Comparison of ENCODE assay signal across 12 cellular contexts in the genomic region with DNA sequence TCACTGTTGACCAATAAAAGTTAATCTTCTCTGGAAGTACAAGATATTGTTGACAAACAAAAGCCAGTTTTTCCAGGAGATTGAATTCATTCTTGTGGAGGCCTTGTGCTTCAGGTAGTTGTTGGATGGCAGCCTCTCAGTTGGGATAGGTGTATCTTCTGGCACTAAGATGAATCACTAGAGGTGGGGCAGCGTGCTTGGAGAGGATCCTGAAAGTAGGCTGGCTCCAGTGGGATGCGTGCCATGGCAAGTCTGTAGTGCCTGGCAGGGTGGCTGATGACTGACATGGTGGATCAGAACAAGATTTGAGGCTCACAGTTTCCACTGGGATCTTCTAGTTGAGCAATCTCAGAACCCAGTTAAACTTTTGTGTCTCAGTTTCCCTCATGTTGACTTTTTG. TPM values are rescaled to one million over a fixed set of nuclear protein-coding genes. Genes with fewer than 3 reads are reported as not detected.
DNase-seq lines count a peak whose midpoint lies in the region; ATAC-seq and TF ChIP-seq lines count a peak whose summit lies in the region.
"Had no signal": no experiment of that assay in that cellular context is flagged by ENCODE, and none has a peak within 500 bp of the region (broad histone marks: within the 10 kb centered on the region; RNA-seq: fewer than 3 reads in every experiment).

No MANE protein-coding gene starts in this region.

- H3K4me3 ChIP-seq in Karpas-422 (ENCODE audit: low read length) (no peak overlapping the region), colonic mucosa (no peak overlapping the region), gastrocnemius medialis (no peak overlapping the region), upper lobe of right lung (no peak overlapping the region)

- peaks cover 13% of the 10 kb centered on the region for H3K4me1 ChIP-seq in Karpas-422 (ENCODE audit: low read length)
- peaks cover 4% of the 10 kb centered on the region for H3K4me1 ChIP-seq in colonic mucosa
- H3K4me1 ChIP-seq in gastrocnemius medialis: peaks cover 25 to 28% of the 10 kb centered on the region in 2 donors
- peaks cover 25% of the 10 kb centered on the region for H3K4me1 ChIP-seq in upper lobe of right lung

- peaks cover 5% of the 10 kb centered on the region; the same call in 1 of the 2 replicates for H4K20me1 ChIP-seq in Karpas-422 (ENCODE audit: insufficient read depth, low read depth, low read length)

- H3K27me3 ChIP-seq in Karpas-422 (ENCODE audit: low read length) (no peaks in the 10 kb centered on the region), colonic mucosa (no peaks in the 10 kb centered on the region), gastrocnemius medialis (no peaks in the 10 kb centered on the region), upper lobe of right lung (no peaks in the 10 kb centered on the region)

- ATAC-seq in gastrocnemius medialis: peak; percentile 31 to 54
- ATAC-seq in upper lobe of right lung: no peak

- TF ChIP-seq POLR2A in gastrocnemius medialis (IDR thresholded peaks at IDR 0.05): no peak

- peak overlapping the region; percentile 80 for H3K4me2 ChIP-seq in Karpas-422 (ENCODE audit: low read depth, low read length, poor library complexity, severe bottlenecking)

- H3K27me3 Mint-ChIP-seq in activated T-cell treated with anti-CD3 and anti-CD28 coated beads, Interleukin-2, amount 50 U/mL, for 24 hours: no peaks in the 10 kb centered on the region

- H3K36me3 ChIP-seq in Karpas-422 (ENCODE audit: insufficient read depth, low read length): no peaks in the 10 kb centered on the region
- no peaks in the 10 kb centered on the region for H3K36me3 ChIP-seq in colonic mucosa
- H3K36me3 ChIP-seq in gastrocnemius medialis: peaks cover 0 to 19% of the 10 kb centered on the region in 2 donors
- H3K36me3 ChIP-seq in upper lobe of right lung: peaks cover 23% of the 10 kb centered on the region

- peaks cover 33% of the 10 kb centered on the region for H3K79me2 ChIP-seq in Karpas-422 (ENCODE audit: low read length)

- H3K27ac ChIP-seq in Karpas-422 (ENCODE audit: low read length): no peak overlapping the region
- no peak overlapping the region for H3K27ac ChIP-seq in colonic mucosa
- H3K27ac ChIP-seq in gastrocnemius medialis: peak overlapping the region; percentile 97 to 99 (median 98)
- no peak overlapping the region for H3K27ac ChIP-seq in upper lobe of right lung

- TF ChIP-seq CTCF in colonic mucosa (IDR thresholded peaks at IDR 0.05): no peak
- TF ChIP-seq CTCF in gastrocnemius medialis (IDR thresholded peaks at IDR 0.05 in 4 of 5, conservative IDR thresholded peaks at IDR 0.05 in 1 of 5): no peak
- no peak for TF ChIP-seq CTCF in upper lobe of right lung (IDR thresholded peaks at IDR 0.05)

- H3K4me3 Mint-ChIP-seq in activated T-cell treated with anti-CD3 and anti-CD28 coated beads, Interleukin-2, amount 50 U/mL, for 24 hours: peak overlapping the region; percentile 45

- in situ Hi-C loops in gastrocnemius medialis (cut with MboI; ENCODE audit: low sequenced_read_pairs in 4 of 4): no loop called here

- H3K9me3 Mint-ChIP-seq in activated T-cell treated with anti-CD3 and anti-CD28 coated beads, Interleukin-2, amount 50 U/mL, for 24 hours: no peaks in the 10 kb centered on the region

- H3K9me3 ChIP-seq in Karpas-422 (ENCODE audit: low read length) (no peaks in the 10 kb centered on the region), colonic mucosa (no peaks in the 10 kb centered on the region), gastrocnemius medialis (no peaks in the 10 kb centered on the region), upper lobe of right lung (no peaks in the 10 kb centered on the region)

- no peak overlapping the region for H2AFZ ChIP-seq in Karpas-422 (ENCODE audit: low read length)

- H3K9ac ChIP-seq in Karpas-422 (ENCODE audit: low read length): 0 out of 2 replicates have a peak overlapping the region, but pooled peaks have one; percentile 21
- no peak overlapping the region for H3K9ac ChIP-seq in colonic mucosa (ENCODE audit: low read depth in 2 of 2, low read length in 2 of 2)

- H3K9me2 ChIP-seq in Karpas-422 (replicated peaks; ENCODE audit: insufficient read depth, low read length): no peaks in the 10 kb centered on the region

- peaks cover 35% of the 10 kb centered on the region for H3K36me3 Mint-ChIP-seq in activated T-cell treated with anti-CD3 and anti-CD28 coated beads, Interleukin-2, amount 50 U/mL, for 24 hours (ENCODE audit: low read depth)

- intact Hi-C loops in colonic mucosa (cut with DNase I): no loop called here
- intact Hi-C loops in gastrocnemius medialis (cut with DNase I; ENCODE audit: low total_unique reads): loop anchor here (5.0 kb wide), 2 partner anchors 385 to 435 kb away; partner anchors contain the start of gene DHRS3
- intact Hi-C loops in upper lobe of right lung (cut with DNase I): no loop called here
- intact Hi-C loops in posterior vena cava (cut with DNase I): no loop called here

- peaks cover 41% of the 10 kb centered on the region for H3K4me1 Mint-ChIP-seq in activated T-cell treated with anti-CD3 and anti-CD28 coated beads, Interleukin-2, amount 50 U/mL, for 24 hours (ENCODE audit: low read depth)

- peak overlapping the region; percentile 53 for H3K27ac Mint-ChIP-seq in activated T-cell treated with anti-CD3 and anti-CD28 coated beads, Interleukin-2, amount 50 U/mL, for 24 hours

- no peak for DNase-seq in activated T-cell treated with anti-CD3 and anti-CD28 coated beads, Interleukin-2, amount 50 U/mL, for 24 hours
- DNase-seq in activated T-cell treated with anti-CD3 and anti-CD28 coated beads for 4 hours (no peak), Karpas-422 (no peak), colonic mucosa (peak; percentile 33), gastrocnemius medialis (peak; percentile 58 to 84), SHP77 treated with DMSO at 0.1 percent for 48 hours (lab: John Stamatoyannopoulos, UW) (no peak), upper lobe of right lung (no peak), posterior vena cava (ENCODE audit: low spot score) (no peak)
- DNase-seq: AML-193, NCI-H1436, NCI-H69, SIG-M5 had no signal

RNA-seq across cellular contexts. Expression of gene VPS13D, which starts 2.4 kb away (rescaled TPM):
- 30.9 and 36.2 TPM in 2 replicates for total RNA-seq in Karpas-422 (2014; rRNA removed; shearing (Covaris generic); ENCODE audit: low replicate concordance)
- total RNA-seq in colonic mucosa: 10 to 100 TPM; 54.3 to 56.0 TPM
- 10 to 100 TPM; 60.9 to 91.6 (median 71.6) TPM for total RNA-seq in gastrocnemius medialis
- total RNA-seq in upper lobe of right lung: 74.7 TPM
- total RNA-seq in posterior vena cava: 10 to 100 TPM; 74.9 to 96.7 TPM

Comparison
In these comparisons a context has a peak if more than half of its experiments do, and no peak if none do; other contexts are left out.
1. DNase-seq: peak in colonic mucosa (single experiment) and gastrocnemius medialis (2 of 2); none in activated T-cell treated with anti-CD3 and anti-CD28 coated beads, Interleukin-2, amount 50 U/mL, for 24 hours (single experiment), activated T-cell treated with anti-CD3 and anti-CD28 coated beads for 4 hours (single experiment), Karpas-422 (single experiment), SHP77 treated with DMSO at 0.1 percent for 48 hours (single experiment), upper lobe of right lung (single experiment) and posterior vena cava (single experiment).
2. H3K27ac ChIP-seq: peak in gastrocnemius medialis (4 of 4); none in Karpas-422 (single experiment), colonic mucosa (single experiment) and upper lobe of right lung (single experiment).